In genomic region chr10:55858730-55859129, GRCh38 we compare ENCODE assay signal across 21 cellular contexts.
DNase-seq lines count a peak whose midpoint lies in the region; ATAC-seq, FAIRE-seq and TF ChIP-seq lines count a peak whose summit lies in the region.
"Had no signal": no experiment of that assay in that cellular context is flagged by ENCODE, and none has a peak within 500 bp of the region (broad histone marks: within the 10 kb centered on the region; RNA-seq: fewer than 3 reads in every experiment).

No MANE protein-coding gene starts in this region.

- no peaks in the 10 kb centered on the region for H3K9me2 ChIP-seq in PC-3 (replicated peaks; ENCODE audit: low read length)

- TF ChIP-seq CTCF in PC-3 (conservative IDR thresholded peaks at IDR 0.05; ENCODE audit: low read depth, low read length) (no peak), kidney (IDR thresholded peaks at IDR 0.05; ENCODE audit: borderline replicate concordance, extremely low read depth, insufficient read depth) (no peak)

- no peaks in the 10 kb centered on the region for H3K79me2 ChIP-seq in PC-3 (ENCODE audit: low read length)

- intact Hi-C loops in PC-3 (cut with micrococcal nuclease) (no loop called here), kidney (cut with DNase I) (no loop called here)

- H3K36me3 ChIP-seq in PC-3 (ENCODE audit: low read depth, low read length) (no peaks in the 10 kb centered on the region), kidney (ENCODE audit: control insufficient read depth in 1 of 2, insufficient read depth in 2 of 2, low read length in 2 of 2) (no peaks in the 10 kb centered on the region)
- H3K36me3 ChIP-seq: BE2C, BLaER1 had no signal

- peak; percentile 90 for ATAC-seq in PC-3
- ATAC-seq: GM12878 had no signal

- FAIRE-seq in GM12891 (lab: Jason Lieb, UNC) (no peak), kidney (lab: Jason Lieb, UNC) (no peak)
- FAIRE-seq: GM12878, GM19239 had no signal

- DNase-seq in DMS53 (lab: John Stamatoyannopoulos, UW) = peak; percentile 5
- no peak for DNase-seq in DMS53 treated with DMSO at 0.1 percent for 48 hours (lab: John Stamatoyannopoulos, UW; ENCODE audit: unreplicated experiment)
- no peak for DNase-seq in PC-3
- DNase-seq in GM12891 (ENCODE audit: insufficient read length, low spot score) = no peak
- no peak for DNase-seq in kidney
- DNase-seq: 8988T; ACHN; BE2C; C1 segment of cervical spinal cord; CD4-positive, alpha-beta memory T cell; CD4-positive, CD25-positive, alpha-beta regulatory T cell; CD8-positive, alpha-beta memory T cell; COR-L47; DMS 273 treated with DMSO at 0.1 percent for 48 hours; DMS79; DND-41; EL; GDM1 had no signal

- CTCF ChIA-PET in PC-3 (lab: Charles Lee) = no interaction called here

- H3K4me2 ChIP-seq in PC-3 (ENCODE audit: low read length) = no peak overlapping the region
- H3K4me2 ChIP-seq: BLaER1 had no signal

- no peak overlapping the region for H3K4me3 ChIP-seq in PC-3 (ENCODE audit: low read length)
- no peak overlapping the region for H3K4me3 ChIP-seq in kidney (ENCODE audit: low read length in 2 of 2)
- H3K4me3 ChIP-seq: BLaER1, GM12878 had no signal

- H3F3A ChIP-seq in PC-3 (ENCODE audit: low read length, unreplicated experiment) = no peaks in the 10 kb centered on the region

- H3K27ac ChIP-seq in PC-3 (ENCODE audit: low read length) = no peak overlapping the region
- H3K27ac ChIP-seq in kidney (ENCODE audit: low read depth in 2 of 2, low read length in 2 of 2) = no peak overlapping the region
- H3K27ac ChIP-seq: BLaER1 had no signal

- POLR2A ChIA-PET in PC-3 (lab: Charles Lee; ENCODE audit: unreplicated experiment) = no interaction called here

- H3K4me1 ChIP-seq in PC-3 (ENCODE audit: insufficient read depth, low read length) (no peaks in the 10 kb centered on the region), kidney (ENCODE audit: control insufficient read depth in 1 of 2, insufficient read depth in 1 of 2, low read depth in 1 of 2, low read length in 2 of 2) (no peaks in the 10 kb centered on the region)
- H3K4me1 ChIP-seq: BE2C, BLaER1 had no signal

- no peaks in the 10 kb centered on the region for H4K20me1 ChIP-seq in PC-3 (ENCODE audit: low read length)
- H4K20me1 ChIP-seq: BLaER1 had no signal

- no peak overlapping the region for H2AFZ ChIP-seq in PC-3 (ENCODE audit: low read length)

- no peak for TF ChIP-seq POLR2A in GM12891 (IDR thresholded peaks at IDR 0.05; ENCODE audit: low read depth, low read length)

- H3K9ac ChIP-seq in PC-3 (ENCODE audit: low read length) (no peak overlapping the region), kidney (ENCODE audit: low read length in 2 of 2) (no peak overlapping the region)
- H3K9ac ChIP-seq: BLaER1 had no signal

- no TSS peak for BruUV-seq in PC-3 (replicated peaks; lab: Mats Ljungman, UMichigan)

- H3K27me3 ChIP-seq in PC-3 (ENCODE audit: low read length) = no peaks in the 10 kb centered on the region
- H3K27me3 ChIP-seq: BE2C, BLaER1 had no signal

- peaks cover 10% of the 10 kb centered on the region; the same call in 1 of the 2 replicates for H3K9me3 ChIP-seq in PC-3 (ENCODE audit: low read length)
- no peaks in the 10 kb centered on the region for H3K9me3 ChIP-seq in kidney (ENCODE audit: control insufficient read depth in 1 of 2, low read length in 2 of 2)
- H3K9me3 ChIP-seq: BE2C had no signal

TF ChIP-seq in GM12891, 5 proteins besides CTCF, POLR2A, EP300 and RAD21:
- TF ChIP-seq PAX5 (IDR thresholded peaks at IDR 0.05; ENCODE audit: insufficient read depth, low read length, severe bottlenecking) (no peak), SPI1 (IDR thresholded peaks at IDR 0.05; ENCODE audit: low read depth, low read length) (no peak), TAF1 (IDR thresholded peaks at IDR 0.05; ENCODE audit: low read depth, low read length) (no peak)
